ENCODE assay signal across 9 cellular contexts in genomic region chr11:110525883-110526282, GRCh38.
DNase-seq lines count a peak whose midpoint lies in the region; ATAC-seq and TF ChIP-seq lines count a peak whose summit lies in the region.
"Had no signal": no experiment of that assay in that cellular context is flagged by ENCODE, and none has a peak within 500 bp of the region (broad histone marks: within the 10 kb centered on the region; RNA-seq: fewer than 3 reads in every experiment).

No MANE protein-coding gene starts in this region.

- intact Hi-C loops in esophagus muscularis mucosa (cut with DNase I) (no loop called here), sigmoid colon (cut with DNase I) (no loop called here)

- H3K4me1 Mint-ChIP-seq in activated CD4-positive, alpha-beta T cell treated with anti-CD3 and anti-CD28 coated beads, Interleukin-2, amount 10 ng/mL, durations not matched to agents 7 days and 5 days: peaks cover 14% of the 10 kb centered on the region

- WGBS in esophagus muscularis mucosa: 22% methylated on average over 1 of the region's 1 CpG
- 2 to 4% methylated on average over 1 of the region's 1 CpG for WGBS in sigmoid colon, 2 donors

- H3K27me3 Mint-ChIP-seq in activated CD4-positive, alpha-beta T cell treated with anti-CD3 and anti-CD28 coated beads, Interleukin-2, amount 10 ng/mL, durations not matched to agents 7 days and 5 days: no peaks in the 10 kb centered on the region

- TF ChIP-seq EP300 in esophagus muscularis mucosa (IDR thresholded peaks at IDR 0.05) (no peak), sigmoid colon (IDR thresholded peaks at IDR 0.05) (no peak)

- H3K9me3 ChIP-seq in esophagus muscularis mucosa (no peaks in the 10 kb centered on the region), sigmoid colon (peaks cover 0 to 4% (median 0%) of the 10 kb centered on the region in 4 donors)

- ATAC-seq in GM21367 (IDR thresholded peaks at IDR 0.05; ENCODE audit: unreplicated experiment): peak; percentile 59
- ATAC-seq: Panc1 had no signal

- H3K27me3 ChIP-seq in esophagus muscularis mucosa (no peaks in the 10 kb centered on the region), sigmoid colon (no peaks in the 10 kb centered on the region)

- H3K4me3 Mint-ChIP-seq in activated CD4-positive, alpha-beta T cell treated with anti-CD3 and anti-CD28 coated beads, Interleukin-2, amount 10 ng/mL, durations not matched to agents 7 days and 5 days: no peak overlapping the region

- TF ChIP-seq CTCF in esophagus muscularis mucosa (IDR thresholded peaks at IDR 0.05) (no peak), sigmoid colon (IDR thresholded peaks at IDR 0.05) (no peak)

- POLR2A ChIA-PET in activated CD4-positive, alpha-beta T cell treated with anti-CD3 and anti-CD28 coated beads, Interleukin-2, amount 10 ng/mL, durations not matched to agents 7 days and 5 days (lab: Charles Lee): no interaction called here

- H3K36me3 Mint-ChIP-seq in activated CD4-positive, alpha-beta T cell treated with anti-CD3 and anti-CD28 coated beads, Interleukin-2, amount 10 ng/mL, durations not matched to agents 7 days and 5 days (ENCODE audit: low read depth): peaks cover 1% of the 10 kb centered on the region

- peak overlapping the region in 2 of 4 donors; percentile 30 to 34 for H3K27ac ChIP-seq in esophagus muscularis mucosa (replicated peaks in 1 of 4)
- H3K27ac ChIP-seq in sigmoid colon: no peak overlapping the region

- H3K9me3 Mint-ChIP-seq in activated CD4-positive, alpha-beta T cell treated with anti-CD3 and anti-CD28 coated beads, Interleukin-2, amount 10 ng/mL, durations not matched to agents 7 days and 5 days: peaks cover 32% of the 10 kb centered on the region

- peak; percentile 62 for DNase-seq in AG08395 (ENCODE audit: low spot score)
- DNase-seq in M059J (ENCODE audit: low read depth): peak; percentile 82
- peak; percentile 77 for DNase-seq in esophagus muscularis mucosa (ENCODE audit: extremely low spot score)
- no peak for DNase-seq in sigmoid colon
- DNase-seq in mesenteric fat pad (ENCODE audit: low spot score): no peak
- no peak for DNase-seq in cerebellar cortex (ENCODE audit: low spot score)
- DNase-seq in activated CD4-positive, alpha-beta T cell treated with anti-CD3 and anti-CD28 coated beads, Interleukin-2, amount 10 ng/mL, durations not matched to agents 7 days and 5 days: no peak

- no peak overlapping the region for H3K4me3 ChIP-seq in esophagus muscularis mucosa
- H3K4me3 ChIP-seq in sigmoid colon: no peak overlapping the region

- CTCF ChIA-PET in activated CD4-positive, alpha-beta T cell treated with anti-CD3 and anti-CD28 coated beads, Interleukin-2, amount 10 ng/mL, durations not matched to agents 7 days and 5 days (lab: Charles Lee): no interaction called here

- H3K36me3 ChIP-seq in esophagus muscularis mucosa (no peaks in the 10 kb centered on the region), sigmoid colon (no peaks in the 10 kb centered on the region)

- H3K27ac Mint-ChIP-seq in activated CD4-positive, alpha-beta T cell treated with anti-CD3 and anti-CD28 coated beads, Interleukin-2, amount 10 ng/mL, durations not matched to agents 7 days and 5 days: no peak overlapping the region

- TF ChIP-seq POLR2A in esophagus muscularis mucosa (IDR thresholded peaks at IDR 0.05; ENCODE audit: low read depth) (no peak), sigmoid colon (IDR thresholded peaks at IDR 0.05) (no peak)

- H3K4me1 ChIP-seq in esophagus muscularis mucosa: peaks cover 0 to 5% (median 1%) of the 10 kb centered on the region in 4 donors
- no peaks in the 10 kb centered on the region for H3K4me1 ChIP-seq in sigmoid colon

Comparison
In these comparisons a context has a peak if more than half of its experiments do, and no peak if none do; other contexts are left out.
1. DNase-seq: peak in AG08395 (single experiment), M059J (single experiment) and esophagus muscularis mucosa (single experiment); none in sigmoid colon (single experiment), mesenteric fat pad (single experiment), cerebellar cortex (single experiment) and activated CD4-positive, alpha-beta T cell treated with anti-CD3 and anti-CD28 coated beads, Interleukin-2, amount 10 ng/mL, durations not matched to agents 7 days and 5 days (single experiment).